22 cellular contexts compared by ENCODE assay signal in the genomic region with DNA sequence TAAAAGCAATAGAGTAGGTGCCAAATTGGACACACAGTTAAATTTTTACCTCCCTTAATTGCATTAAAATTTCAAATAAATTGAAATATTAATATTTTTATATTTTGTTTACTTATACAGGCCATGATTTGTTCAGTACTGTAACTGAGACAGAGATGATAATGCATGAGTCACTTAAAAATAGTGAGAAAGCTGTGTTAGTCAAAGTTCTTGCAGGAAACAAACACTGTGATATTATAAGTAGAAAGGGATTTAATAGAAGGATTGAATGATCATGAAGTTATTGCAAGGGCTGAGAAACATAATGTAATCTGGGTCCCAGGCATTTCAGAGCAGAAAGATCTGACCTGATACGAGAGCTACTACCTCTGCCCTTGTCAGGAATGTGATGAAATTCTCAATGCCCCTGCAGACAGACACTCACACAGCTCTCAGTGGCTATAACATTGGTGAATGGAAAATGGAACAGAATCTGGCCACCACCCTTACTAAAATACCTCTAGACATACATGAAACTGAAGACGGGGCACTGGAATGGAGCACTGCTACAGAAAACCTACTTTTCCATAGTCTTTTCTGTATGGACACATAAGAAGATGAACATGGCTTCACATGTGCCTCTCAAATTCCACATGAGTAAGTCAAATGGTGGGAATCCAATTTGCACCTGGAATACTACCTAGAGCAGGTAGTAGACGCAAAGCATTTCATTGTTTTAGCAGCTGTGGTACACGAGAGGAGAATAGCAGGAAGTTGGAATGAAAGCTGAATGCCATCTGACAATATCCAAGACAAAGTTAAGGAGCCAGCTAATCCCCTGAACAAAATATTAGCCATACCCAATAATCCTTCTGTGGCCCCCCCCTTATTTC. TPM values are rescaled to one million over a fixed set of nuclear protein-coding genes. Genes with fewer than 3 reads are reported as not detected.
DNase-seq lines count a peak whose midpoint lies in the region; ATAC-seq, FAIRE-seq and TF ChIP-seq lines count a peak whose summit lies in the region.
"Had no signal": no experiment of that assay in that cellular context is flagged by ENCODE, and none has a peak within 500 bp of the region (broad histone marks: within the 10 kb centered on the region; RNA-seq: fewer than 3 reads in every experiment).

No MANE protein-coding gene starts in this region.

- H3K4me3 ChIP-seq in HUES64 (ENCODE audit: low read length) (no peak overlapping the region), astrocyte (ENCODE audit: insufficient read depth, low read depth, low read length) (no peak overlapping the region)
- H3K4me3 ChIP-seq: BLaER1 treated with 17β-estradiol and CSF1 and Interleukin-3, amounts not matched to agents 10 nM and 100 nM had no signal

- H3K9ac ChIP-seq in HUES64 (ENCODE audit: low read depth, low read length) (peak overlapping the region; percentile 18; the same call in 1 of the 2 replicates), astrocyte (ENCODE audit: low read length) (no peak overlapping the region)
- H3K9ac ChIP-seq: BLaER1 treated with 17β-estradiol and CSF1 and Interleukin-3, amounts not matched to agents 10 nM and 100 nM had no signal

- H2AFZ ChIP-seq in astrocyte (ENCODE audit: low read depth, low read length) = no peak overlapping the region

- H3K27ac ChIP-seq in HUES64 (ENCODE audit: low read depth, low read length) = peak overlapping the region; percentile 93; the same call in 1 of the 2 replicates
- no peak overlapping the region for H3K27ac ChIP-seq in astrocyte (ENCODE audit: low read depth, low read length)
- H3K27ac ChIP-seq: BLaER1 treated with 17β-estradiol and CSF1 and Interleukin-3, amounts not matched to agents 10 nM and 100 nM had no signal

- no peak for TF ChIP-seq CTCF in Calu3 (IDR thresholded peaks at IDR 0.05; ENCODE audit: unreplicated experiment)
- TF ChIP-seq CTCF in astrocyte (IDR thresholded peaks at IDR 0.05; ENCODE audit: insufficient read depth, low read depth, low read length) = no peak

- H3K4me3 Mint-ChIP-seq in Calu3 (ENCODE audit: low read depth, unreplicated experiment) (peak overlapping the region; percentile 59), astrocyte (ENCODE audit: unreplicated experiment) (no peak overlapping the region)
- H3K4me3 Mint-ChIP-seq in naive thymus-derived CD8-positive, alpha-beta T cell = no peak overlapping the region
- H3K4me3 Mint-ChIP-seq in activated CD4-positive, alpha-beta memory T cell treated with anti-CD3 and anti-CD28 coated beads, Interleukin-2, amount 10 ng/mL, durations not matched to agents 7 days and 5 days = no peak overlapping the region
- H3K4me3 Mint-ChIP-seq: activated naive CD8-positive, alpha-beta T cell treated with anti-CD3 and anti-CD28 coated beads, Interleukin-2, amount 10 ng/mL, durations not matched to agents 7 days and 5 days; activated T-helper 1 cell treated with anti-CD3 and anti-CD28 coated beads, Interleukin-12 subunit alpha, Interleukin-12 subunit beta, Interleukin-2, Interleukin-4 antibody, amounts not matched to agents 30 ng/mL and 10 ng/mL and 1 ng/mL, durations not matched to agents 14 hours and 24 hours and 36 hours had no signal

- WGBS in HUES64 = 79% methylated on average over 4 of the region's 4 CpGs

- H3K9me3 ChIP-seq in HUES64 (ENCODE audit: insufficient read depth, low read depth, low read length) (peaks cover 12% of the 10 kb centered on the region; the same call in 1 of the 2 replicates), astrocyte (ENCODE audit: insufficient read depth, low read depth, low read length) (no peaks in the 10 kb centered on the region)

- CTCF ChIA-PET in Calu3 (lab: Charles Lee) = interaction anchor here (0.7 to 2.6 kb wide), 6 partner anchors 10 to 263 kb away, joined by 3 to 21 read pairs (median 4); no protein-coding TSS in a partner anchor
- CTCF ChIA-PET in activated CD4-positive, alpha-beta memory T cell treated with anti-CD3 and anti-CD28 coated beads, Interleukin-2, amount 10 ng/mL, durations not matched to agents 7 days and 5 days (lab: Charles Lee) = interaction anchor here (1.1 kb wide), 1 partner anchor 36 kb away, joined by 4 read pairs; no protein-coding TSS in a partner anchor

- intact Hi-C loops in Calu3 (cut with micrococcal nuclease; ENCODE audit: unreplicated experiment) = loop anchor here (2.0 to 5.0 kb wide), 2 partner anchors 14 to 35 kb away; no protein-coding TSS in a partner anchor

- H4K20me1 ChIP-seq in astrocyte (ENCODE audit: insufficient read depth, low read length) = no peaks in the 10 kb centered on the region
- H4K20me1 ChIP-seq: BLaER1 treated with 17β-estradiol and CSF1 and Interleukin-3, amounts not matched to agents 10 nM and 100 nM had no signal

- H3K27ac Mint-ChIP-seq in Calu3 (ENCODE audit: unreplicated experiment) (peak overlapping the region; percentile 58), astrocyte (ENCODE audit: unreplicated experiment) (no peak overlapping the region)
- no peak overlapping the region for H3K27ac Mint-ChIP-seq in naive thymus-derived CD8-positive, alpha-beta T cell
- no peak overlapping the region for H3K27ac Mint-ChIP-seq in activated CD4-positive, alpha-beta memory T cell treated with anti-CD3 and anti-CD28 coated beads, Interleukin-2, amount 10 ng/mL, durations not matched to agents 7 days and 5 days
- H3K27ac Mint-ChIP-seq: activated naive CD8-positive, alpha-beta T cell treated with anti-CD3 and anti-CD28 coated beads, Interleukin-2, amount 10 ng/mL, durations not matched to agents 7 days and 5 days; activated T-helper 1 cell treated with anti-CD3 and anti-CD28 coated beads, Interleukin-12 subunit alpha, Interleukin-12 subunit beta, Interleukin-2, Interleukin-4 antibody, amounts not matched to agents 30 ng/mL and 10 ng/mL and 1 ng/mL, durations not matched to agents 14 hours and 24 hours and 36 hours; HFFc6 had no signal

- POLR2A ChIA-PET in naive thymus-derived CD8-positive, alpha-beta T cell (lab: Charles Lee) = no interaction called here
- POLR2A ChIA-PET in activated CD4-positive, alpha-beta memory T cell treated with anti-CD3 and anti-CD28 coated beads, Interleukin-2, amount 10 ng/mL, durations not matched to agents 7 days and 5 days (lab: Charles Lee) = no interaction called here

- peaks cover 7% of the 10 kb centered on the region for H3K36me3 Mint-ChIP-seq in Calu3 (ENCODE audit: insufficient read depth, unreplicated experiment)
- no peaks in the 10 kb centered on the region for H3K36me3 Mint-ChIP-seq in astrocyte (ENCODE audit: low read depth, unreplicated experiment)
- H3K36me3 Mint-ChIP-seq in naive thymus-derived CD8-positive, alpha-beta T cell = peaks cover 0 to 2% (median 0%) of the 10 kb centered on the region in 3 donors
- H3K36me3 Mint-ChIP-seq in activated CD4-positive, alpha-beta memory T cell treated with anti-CD3 and anti-CD28 coated beads, Interleukin-2, amount 10 ng/mL, durations not matched to agents 7 days and 5 days (ENCODE audit: low read depth) = no peaks in the 10 kb centered on the region
- H3K36me3 Mint-ChIP-seq: activated naive CD8-positive, alpha-beta T cell treated with anti-CD3 and anti-CD28 coated beads, Interleukin-2, amount 10 ng/mL, durations not matched to agents 7 days and 5 days had no signal

- FAIRE-seq in astrocyte (lab: Jason Lieb, UNC) = no peak
- FAIRE-seq: D721Med, G401.6 had no signal

- H3K36me3 ChIP-seq in HUES64 (ENCODE audit: insufficient read depth, low read length) (no peaks in the 10 kb centered on the region), astrocyte (ENCODE audit: insufficient read depth, low read length) (no peaks in the 10 kb centered on the region)
- H3K36me3 ChIP-seq: BLaER1 treated with 17β-estradiol and CSF1 and Interleukin-3, amounts not matched to agents 10 nM and 100 nM had no signal

- peak overlapping the region; percentile 71 for H3K4me2 ChIP-seq in astrocyte (ENCODE audit: low read length)
- H3K4me2 ChIP-seq: BLaER1 treated with 17β-estradiol and CSF1 and Interleukin-3, amounts not matched to agents 10 nM and 100 nM had no signal

- H3K79me2 ChIP-seq in astrocyte (ENCODE audit: insufficient read depth, low read length) = no peaks in the 10 kb centered on the region

- no peaks in the 10 kb centered on the region for H3K27me3 Mint-ChIP-seq in Calu3 (ENCODE audit: unreplicated experiment)
- H3K27me3 Mint-ChIP-seq in astrocyte (ENCODE audit: low read depth, unreplicated experiment) = no peaks in the 10 kb centered on the region
- H3K27me3 Mint-ChIP-seq in naive thymus-derived CD8-positive, alpha-beta T cell = peaks cover 0 to 13% (median 4%) of the 10 kb centered on the region in 5 donors
- H3K27me3 Mint-ChIP-seq in activated CD4-positive, alpha-beta memory T cell treated with anti-CD3 and anti-CD28 coated beads, Interleukin-2, amount 10 ng/mL, durations not matched to agents 7 days and 5 days = no peaks in the 10 kb centered on the region

- peaks cover 38% of the 10 kb centered on the region for H3K4me1 ChIP-seq in HUES64 (ENCODE audit: insufficient read depth, low read length)
- peaks cover 18% of the 10 kb centered on the region for H3K4me1 ChIP-seq in astrocyte (ENCODE audit: insufficient read depth, low read length)
- H3K4me1 ChIP-seq: BLaER1 treated with 17β-estradiol and CSF1 and Interleukin-3, amounts not matched to agents 10 nM and 100 nM had no signal

- no peak for ATAC-seq in HG03280 (IDR thresholded peaks at IDR 0.05; ENCODE audit: unreplicated experiment)
- no peak for ATAC-seq in naive thymus-derived CD8-positive, alpha-beta T cell
- ATAC-seq: activated CD4-positive, CD25-positive, alpha-beta regulatory T cell treated with anti-CD3 and anti-CD28 coated beads, Interleukin-2, amount 50 U/mL, for 24 hours; Panc1 had no signal

- no TSS peak for BruUV-seq in Calu3 (replicated peaks; lab: Mats Ljungman, UMichigan)

- DNase-seq in Calu3 = no peak
- no peak for DNase-seq in astrocyte (ENCODE audit: low read depth)
- DNase-seq in fibroblast of the conjunctiva (ENCODE audit: low read depth) = peak; percentile 0
- no peak for DNase-seq in iPS-NIHi7 (ENCODE audit: extremely low spot score)
- DNase-seq in naive thymus-derived CD8-positive, alpha-beta T cell = no peak
- no peak for DNase-seq in activated CD4-positive, alpha-beta memory T cell treated with anti-CD3 and anti-CD28 coated beads, Interleukin-2, amount 10 ng/mL, durations not matched to agents 7 days and 5 days
- DNase-seq: activated naive CD8-positive, alpha-beta T cell treated with anti-CD3 and anti-CD28 coated beads, Interleukin-2, amount 10 ng/mL, durations not matched to agents 7 days and 5 days; HFFc6; NCI-H1436; NCI-H2171; NCI-H774; retina; T1000 had no signal

- H3K27me3 ChIP-seq in HUES64 (ENCODE audit: insufficient read depth, low read length) (no peaks in the 10 kb centered on the region), astrocyte (ENCODE audit: insufficient read depth, low read length) (no peaks in the 10 kb centered on the region)
- H3K27me3 ChIP-seq: BLaER1 treated with 17β-estradiol and CSF1 and Interleukin-3, amounts not matched to agents 10 nM and 100 nM had no signal

- H3K9me3 Mint-ChIP-seq in Calu3 (ENCODE audit: low read depth, unreplicated experiment) (peaks cover under 1% of the 10 kb centered on the region), astrocyte (ENCODE audit: unreplicated experiment) (peaks cover 3% of the 10 kb centered on the region)
- peaks cover 0 to 18% (median 2%) of the 10 kb centered on the region in 9 donors for H3K9me3 Mint-ChIP-seq in naive thymus-derived CD8-positive, alpha-beta T cell
- no peaks in the 10 kb centered on the region for H3K9me3 Mint-ChIP-seq in activated CD4-positive, alpha-beta memory T cell treated with anti-CD3 and anti-CD28 coated beads, Interleukin-2, amount 10 ng/mL, durations not matched to agents 7 days and 5 days
- H3K9me3 Mint-ChIP-seq: activated naive CD8-positive, alpha-beta T cell treated with anti-CD3 and anti-CD28 coated beads, Interleukin-2, amount 10 ng/mL, durations not matched to agents 7 days and 5 days; activated T-helper 1 cell treated with anti-CD3 and anti-CD28 coated beads, Interleukin-12 subunit alpha, Interleukin-12 subunit beta, Interleukin-2, Interleukin-4 antibody, amounts not matched to agents 30 ng/mL and 10 ng/mL and 1 ng/mL, durations not matched to agents 14 hours and 24 hours and 36 hours had no signal

- peaks cover 22% of the 10 kb centered on the region for H3K4me1 Mint-ChIP-seq in Calu3 (ENCODE audit: low read depth, unreplicated experiment)
- H3K4me1 Mint-ChIP-seq in astrocyte (ENCODE audit: low read depth, unreplicated experiment) = peaks cover 10% of the 10 kb centered on the region
- no peaks in the 10 kb centered on the region for H3K4me1 Mint-ChIP-seq in naive thymus-derived CD8-positive, alpha-beta T cell
- H3K4me1 Mint-ChIP-seq in activated CD4-positive, alpha-beta memory T cell treated with anti-CD3 and anti-CD28 coated beads, Interleukin-2, amount 10 ng/mL, durations not matched to agents 7 days and 5 days = no peaks in the 10 kb centered on the region
- H3K4me1 Mint-ChIP-seq: activated naive CD8-positive, alpha-beta T cell treated with anti-CD3 and anti-CD28 coated beads, Interleukin-2, amount 10 ng/mL, durations not matched to agents 7 days and 5 days had no signal

RNA-seq across cellular contexts. Expression of gene VWDE, which starts 19.0 kb away (rescaled TPM):
- total RNA-seq in Calu3 (2022) = 20.2 and 21.3 TPM in 2 replicates
- 2.9 TPM for polyA plus RNA-seq in HUES64 (2013, experiment 1 of 2)
- 2.5 TPM for polyA plus RNA-seq in HUES64 (2013, experiment 2 of 2)
- 0.77 and 1.8 TPM in 2 replicates for total RNA-seq in astrocyte
- 1 to 10 TPM; 3.5 to 4.0 TPM for total RNA-seq in naive thymus-derived CD8-positive, alpha-beta T cell
- polyA plus RNA-seq in naive thymus-derived CD8-positive, alpha-beta T cell = 1 to 10 TPM in 1 of 3 donors, not detected in 2; 1.0 TPM
- total RNA-seq in activated CD4-positive, alpha-beta memory T cell treated with anti-CD3 and anti-CD28 coated beads, Interleukin-2, amount 10 ng/mL, durations not matched to agents 7 days and 5 days = 1 to 10 TPM; 5.2 to 6.6 TPM
- total RNA-seq: HFFc6, subcutaneous adipose tissue had no signal
